Comparison of ENCODE assay signal across 20 cellular contexts in genomic region chr17:63137163-63137562, GRCh38.
"Had no signal": no experiment of that assay in that cellular context is flagged by ENCODE, and none has a peak within 500 bp of the region (broad histone marks: within the 10 kb centered on the region; RNA-seq: fewer than 3 reads in every experiment).

No MANE protein-coding gene starts in this region.

- ATAC-seq: Panc1, PC-3 had no signal

- H3K27ac ChIP-seq: RWPE1 had no signal

- DNase-seq: KBM-7, MV-4-11, NCI-H1048, NCI-H1105, NCI-H1417, NCI-H1436 treated with DMSO at 0.1 percent for 48 hours, NCI-H1694, NCI-H187 treated with DMSO at 0.1 percent for 48 hours, NCI-H2029 treated with DMSO at 0.1 percent for 48 hours, NCI-H2227 treated with DMSO at 0.1 percent for 48 hours, NCI-H446, NCI-H510A, NCI-H524 treated with DMSO at 0.1 percent for 48 hours, NCI-H69, NCI-H774, PC-3, SHP77, SK-N-SH had no signal

- H3K9me3 ChIP-seq: SK-N-SH had no signal
